ENCODE assay signal across 7 cellular contexts in genomic region chr1:22141948-22142314, GRCh38. TPM values are rescaled to one million over a fixed set of nuclear protein-coding genes. Genes with fewer than 3 reads are reported as not detected.
DNase-seq lines count a peak whose midpoint lies in the region; ATAC-seq and TF ChIP-seq lines count a peak whose summit lies in the region.

No MANE protein-coding gene starts in this region.

- no peak overlapping the region for H3K27ac Mint-ChIP-seq in activated naive CD8-positive, alpha-beta T cell treated with anti-CD3 and anti-CD28 coated beads, Interleukin-2, amount 50 U/mL, for 24 hours

- peak overlapping the region; percentile 55 for H3K4me3 ChIP-seq in HUES6 (ENCODE audit: low read depth, low read length)
- peak overlapping the region; percentile 45 for H3K4me3 ChIP-seq in smooth muscle cell

- H4K20me1 ChIP-seq in smooth muscle cell (ENCODE audit: low read depth), result peaks cover 79% of the 10 kb centered on the region

- no peak for ATAC-seq in activated naive CD8-positive, alpha-beta T cell treated with anti-CD3 and anti-CD28 coated beads, Interleukin-2, amount 50 U/mL, for 24 hours
- no peak for ATAC-seq in HG03039 (IDR thresholded peaks at IDR 0.05; ENCODE audit: unreplicated experiment)

- no peaks in the 10 kb centered on the region for H3K9me3 Mint-ChIP-seq in activated naive CD8-positive, alpha-beta T cell treated with anti-CD3 and anti-CD28 coated beads, Interleukin-2, amount 50 U/mL, for 24 hours

- H3K9me3 ChIP-seq in HUES6 (ENCODE audit: control insufficient read depth, insufficient read depth, low read depth, low read length) (no peaks in the 10 kb centered on the region), smooth muscle cell (replicated peaks; ENCODE audit: low read depth) (no peaks in the 10 kb centered on the region)

- no peaks in the 10 kb centered on the region for H3K79me2 ChIP-seq in smooth muscle cell (ENCODE audit: low read depth)

- TF ChIP-seq CTCF in smooth muscle cell (IDR thresholded peaks at IDR 0.05; ENCODE audit: borderline replicate concordance, insufficient read depth, poor library complexity, severe bottlenecking), result no peak

- no peak overlapping the region for H2AFZ ChIP-seq in smooth muscle cell (ENCODE audit: low read depth)

- no peak overlapping the region for H3K27ac ChIP-seq in HUES6 (ENCODE audit: low read depth, low read length)
- H3K27ac ChIP-seq in smooth muscle cell (ENCODE audit: low read depth), result no peak overlapping the region

- H3F3A ChIP-seq in smooth muscle cell (ENCODE audit: low read depth), result no peaks in the 10 kb centered on the region

- H3K4me1 ChIP-seq in HUES6 (ENCODE audit: control insufficient read depth, insufficient read depth, low read length), result peaks cover 40% of the 10 kb centered on the region
- H3K4me1 ChIP-seq in smooth muscle cell (ENCODE audit: low read depth), result peaks cover 4% of the 10 kb centered on the region

- H3K4me1 Mint-ChIP-seq in activated naive CD8-positive, alpha-beta T cell treated with anti-CD3 and anti-CD28 coated beads, Interleukin-2, amount 50 U/mL, for 24 hours, result peaks cover 6% of the 10 kb centered on the region

- peaks cover 51% of the 10 kb centered on the region for H3K27me3 Mint-ChIP-seq in activated naive CD8-positive, alpha-beta T cell treated with anti-CD3 and anti-CD28 coated beads, Interleukin-2, amount 50 U/mL, for 24 hours

- H3K4me3 Mint-ChIP-seq in activated naive CD8-positive, alpha-beta T cell treated with anti-CD3 and anti-CD28 coated beads, Interleukin-2, amount 50 U/mL, for 24 hours, result peak overlapping the region; percentile 17

- peak overlapping the region; percentile 86 for H3K4me2 ChIP-seq in smooth muscle cell

- WGBS in smooth muscle cell (ENCODE audit: low lambda C conversion rate), result 10% methylated on average over 19 of the region's 19 CpGs

- H3K9ac ChIP-seq in HUES6 (ENCODE audit: low read length), result no peak overlapping the region
- no peak overlapping the region for H3K9ac ChIP-seq in smooth muscle cell (ENCODE audit: low read depth)

- DNase-seq in activated naive CD8-positive, alpha-beta T cell treated with anti-CD3 and anti-CD28 coated beads, Interleukin-2, amount 50 U/mL, for 24 hours, result no peak
- peak; percentile 66 for DNase-seq in islet precursor cell
- no peak for DNase-seq in smooth muscle cell (lab: John Stamatoyannopoulos, UW; ENCODE audit: unreplicated experiment)
- DNase-seq in stimulated activated naive CD4-positive, alpha-beta T cell treated with Interleukin-2 at 50 U/mL for 16 hours (lab: John Stamatoyannopoulos, UW), result no peak
- DNase-seq in HUDEP-2 (lab: John Stamatoyannopoulos, UW; ENCODE audit: unreplicated experiment in 76 of 76), result no peak

- H3K36me3 Mint-ChIP-seq in activated naive CD8-positive, alpha-beta T cell treated with anti-CD3 and anti-CD28 coated beads, Interleukin-2, amount 50 U/mL, for 24 hours (ENCODE audit: low read depth), result no peaks in the 10 kb centered on the region

- H3K27me3 ChIP-seq in HUES6 (ENCODE audit: control insufficient read depth, insufficient read depth, low read length), result peaks cover 52% of the 10 kb centered on the region
- peaks cover 68% of the 10 kb centered on the region for H3K27me3 ChIP-seq in smooth muscle cell (ENCODE audit: low read depth)

- H3K36me3 ChIP-seq in HUES6 (ENCODE audit: control insufficient read depth, insufficient read depth, low read length) (no peaks in the 10 kb centered on the region), smooth muscle cell (ENCODE audit: low read depth) (no peaks in the 10 kb centered on the region)

RNA-seq across cellular contexts. Expression of gene WNT4, which starts 1.0 kb away (rescaled TPM):
- 0.18 and 0.49 TPM in 2 replicates for total RNA-seq in smooth muscle cell
- 0.55 and 2.1 TPM in 2 replicates for polyA plus RNA-seq in smooth muscle cell
